23 cellular contexts compared by ENCODE assay signal in genomic region chr6:166691741-166692140, GRCh38.
DNase-seq lines count a peak whose midpoint lies in the region; ATAC-seq and TF ChIP-seq lines count a peak whose summit lies in the region.
"Had no signal": no experiment of that assay in that cellular context is flagged by ENCODE, and none has a peak within 500 bp of the region (broad histone marks: within the 10 kb centered on the region; RNA-seq: fewer than 3 reads in every experiment).

No MANE protein-coding gene starts in this region.

- peak overlapping the region; percentile 37 for H3K27ac ChIP-seq in PC-3 (ENCODE audit: low read length)
- H3K27ac ChIP-seq in esophagus muscularis mucosa (replicated peaks in 1 of 4), result peak overlapping the region in 3 of 4 donors; percentile 39 to 54 (median 41)
- H3K27ac ChIP-seq in smooth muscle cell (ENCODE audit: low read depth), result no peak overlapping the region
- no peak overlapping the region for H3K27ac ChIP-seq in foreskin keratinocyte
- H3K27ac ChIP-seq: skin epidermis, thyroid gland, VCaP had no signal

- H4K20me1 ChIP-seq in PC-3 (ENCODE audit: low read length) (no peaks in the 10 kb centered on the region), smooth muscle cell (ENCODE audit: low read depth) (no peaks in the 10 kb centered on the region)

- 33% methylated on average over 7 of the region's 7 CpGs for WGBS in esophagus muscularis mucosa
- WGBS in smooth muscle cell (ENCODE audit: low lambda C conversion rate), result 64% methylated on average over 7 of the region's 7 CpGs

- no peak for TF ChIP-seq CTCF in PC-3 (conservative IDR thresholded peaks at IDR 0.05; ENCODE audit: low read depth, low read length)
- no peak for TF ChIP-seq CTCF in esophagus muscularis mucosa (IDR thresholded peaks at IDR 0.05)
- no peak for TF ChIP-seq CTCF in smooth muscle cell (IDR thresholded peaks at IDR 0.05; ENCODE audit: borderline replicate concordance, insufficient read depth, poor library complexity, severe bottlenecking)
- no peak for TF ChIP-seq CTCF in foreskin keratinocyte (conservative IDR thresholded peaks at IDR 0.05)

- DNase-seq in PC-3 (no peak), esophagus muscularis mucosa (ENCODE audit: extremely low spot score) (no peak), kidney tubule cell (ENCODE audit: low spot score) (peak; percentile 62), smooth muscle cell (lab: John Stamatoyannopoulos, UW; ENCODE audit: unreplicated experiment) (no peak), T-helper 9 cell (no peak), foreskin keratinocyte (no peak), NOMO-1 treated with dmso at 0.1 percent for 144 hours (lab: John Stamatoyannopoulos, UW; ENCODE audit: unreplicated experiment) (no peak)
- no peak for DNase-seq in activated CD4-positive, alpha-beta T cell treated with anti-CD3 and anti-CD28 coated beads for 48 hours
- DNase-seq: activated CD4-positive, alpha-beta memory T cell treated with anti-CD3 and anti-CD28 coated beads for 36 hours; activated effector memory CD4-positive, alpha-beta T cell treated with Interleukin-2 at 50 U/mL for 16 hours; activated naive CD8-positive, alpha-beta T cell treated with anti-CD3 and anti-CD28 coated beads, Interleukin-2, amount 10 ng/mL, durations not matched to agents 7 days and 5 days; CD4-positive, alpha-beta memory T cell; effector memory CD4-positive, alpha-beta T cell; HCEC 1CT; NCI-H146; NCI-H526 treated with DMSO at 0.1 percent for 48 hours; SIG-M5; stimulated activated CD4-positive, alpha-beta T cell treated with anti-CD3 and anti-CD28 coated beads, Interleukin-2, amount 100 ng/mL, for 48 hours; stimulated activated naive CD4-positive, alpha-beta T cell had no signal

- intact Hi-C loops in PC-3 (cut with micrococcal nuclease) (no loop called here), esophagus muscularis mucosa (cut with DNase I) (no loop called here)

- H3K9me3 ChIP-seq in PC-3 (ENCODE audit: low read length) (no peaks in the 10 kb centered on the region), esophagus muscularis mucosa (no peaks in the 10 kb centered on the region), smooth muscle cell (replicated peaks; ENCODE audit: low read depth) (no peaks in the 10 kb centered on the region)
- H3K9me3 ChIP-seq: thyroid gland had no signal

- H3K9me2 ChIP-seq in PC-3 (replicated peaks; ENCODE audit: low read length), result no peaks in the 10 kb centered on the region

- TF ChIP-seq EP300 in esophagus muscularis mucosa (IDR thresholded peaks at IDR 0.05), result no peak

- POLR2A ChIA-PET in PC-3 (lab: Charles Lee; ENCODE audit: unreplicated experiment), result no interaction called here

- CTCF ChIA-PET in PC-3 (lab: Charles Lee), result no interaction called here

- H3K4me3 ChIP-seq in PC-3 (ENCODE audit: low read length), result no peak overlapping the region
- H3K4me3 ChIP-seq in esophagus muscularis mucosa, result no peak overlapping the region
- no peak overlapping the region for H3K4me3 ChIP-seq in smooth muscle cell
- H3K4me3 ChIP-seq: skin epidermis, thyroid gland had no signal

- no peak for ATAC-seq in PC-3
- ATAC-seq in foreskin keratinocyte, result no peak
- ATAC-seq: left lobe of liver had no signal

- TF ChIP-seq POLR2A in esophagus muscularis mucosa (IDR thresholded peaks at IDR 0.05; ENCODE audit: low read depth), result no peak

- no peak overlapping the region for H3K9ac ChIP-seq in PC-3 (ENCODE audit: low read length)
- no peak overlapping the region for H3K9ac ChIP-seq in smooth muscle cell (ENCODE audit: low read depth)

- H3F3A ChIP-seq in PC-3 (ENCODE audit: low read length, unreplicated experiment), result no peaks in the 10 kb centered on the region
- H3F3A ChIP-seq in smooth muscle cell (ENCODE audit: low read depth), result no peaks in the 10 kb centered on the region

- H3K79me2 ChIP-seq in PC-3 (ENCODE audit: low read length) (no peaks in the 10 kb centered on the region), smooth muscle cell (ENCODE audit: low read depth) (no peaks in the 10 kb centered on the region)

- BruUV-seq in PC-3 (replicated peaks; lab: Mats Ljungman, UMichigan), result no TSS peak

- H3K4me2 ChIP-seq in PC-3 (ENCODE audit: low read length), result peak overlapping the region; percentile 57
- peak overlapping the region; percentile 54 for H3K4me2 ChIP-seq in smooth muscle cell

- no peaks in the 10 kb centered on the region for H3K36me3 ChIP-seq in PC-3 (ENCODE audit: low read depth, low read length)
- H3K36me3 ChIP-seq in esophagus muscularis mucosa, result no peaks in the 10 kb centered on the region
- H3K36me3 ChIP-seq in smooth muscle cell (ENCODE audit: low read depth), result no peaks in the 10 kb centered on the region
- H3K36me3 ChIP-seq: thyroid gland had no signal

- H3K27me3 ChIP-seq in PC-3 (ENCODE audit: low read length) (no peaks in the 10 kb centered on the region), esophagus muscularis mucosa (no peaks in the 10 kb centered on the region), smooth muscle cell (ENCODE audit: low read depth) (no peaks in the 10 kb centered on the region), foreskin keratinocyte (no peaks in the 10 kb centered on the region)
- H3K27me3 ChIP-seq: thyroid gland had no signal

- H2AFZ ChIP-seq in PC-3 (ENCODE audit: low read length) (no peak overlapping the region), smooth muscle cell (ENCODE audit: low read depth) (no peak overlapping the region)

- H3K4me1 ChIP-seq in PC-3 (ENCODE audit: insufficient read depth, low read length), result peaks cover 13% of the 10 kb centered on the region
- H3K4me1 ChIP-seq in esophagus muscularis mucosa, result peaks cover 14 to 18% (median 14%) of the 10 kb centered on the region in 4 donors
- H3K4me1 ChIP-seq in smooth muscle cell (ENCODE audit: low read depth), result peaks cover 10% of the 10 kb centered on the region
- peaks cover 12% of the 10 kb centered on the region for H3K4me1 ChIP-seq in foreskin keratinocyte
- H3K4me1 ChIP-seq: thyroid gland had no signal

Comparison
In these comparisons a context has a peak if more than half of its experiments do, and no peak if none do; other contexts are left out.
1. H3K27ac ChIP-seq: peak in PC-3 (single experiment) and esophagus muscularis mucosa (3 of 4); none in smooth muscle cell (single experiment) and foreskin keratinocyte (single experiment).